Comparison of ENCODE assay signal across 15 cellular contexts in genomic region chr20:34524426-34524825, GRCh38. TPM values are rescaled to one million over a fixed set of nuclear protein-coding genes. Genes with fewer than 3 reads are reported as not detected.
DNase-seq lines count a peak whose midpoint lies in the region; ATAC-seq and TF ChIP-seq lines count a peak whose summit lies in the region.
"Had no signal": no experiment of that assay in that cellular context is flagged by ENCODE, and none has a peak within 500 bp of the region (broad histone marks: within the 10 kb centered on the region; RNA-seq: fewer than 3 reads in every experiment).

No MANE protein-coding gene starts in this region.

- peak overlapping the region; percentile 46 for H3K9ac ChIP-seq in mesenchymal stem cell (ENCODE audit: low read length)

- peak overlapping the region in 1 of 9 donors; percentile 6 for H3K27ac Mint-ChIP-seq in naive thymus-derived CD4-positive, alpha-beta T cell

- CTCF ChIA-PET in Panc1 (lab: Charles Lee): interaction anchor here (0.8 kb wide), 1 partner anchor 212 kb away, joined by 3 read pairs; no protein-coding TSS in a partner anchor
- CTCF ChIA-PET in naive thymus-derived CD4-positive, alpha-beta T cell (lab: Charles Lee): interaction anchor here (1.0 to 4.6 kb wide), 2 partner anchors 211 to 245 kb away, joined by 3 to 45 read pairs; no protein-coding TSS in a partner anchor

- H3K9me3 Mint-ChIP-seq in naive thymus-derived CD4-positive, alpha-beta T cell: no peaks in the 10 kb centered on the region

- H3K23ac ChIP-seq in mesenchymal stem cell (ENCODE audit: low read length in 2 of 2): no peak overlapping the region

- H3K27me3 Mint-ChIP-seq in naive thymus-derived CD4-positive, alpha-beta T cell: no peaks in the 10 kb centered on the region

- H3K36me3 ChIP-seq in Panc1 (ENCODE audit: control insufficient read depth, insufficient read depth, low read length) (peaks cover 12% of the 10 kb centered on the region; the same call in 1 of the 2 replicates), ascending aorta (peaks cover 27 to 29% of the 10 kb centered on the region in 2 donors), mesenchymal stem cell (ENCODE audit: control insufficient read depth in 1 of 2, insufficient read depth in 2 of 2, low read depth in 1 of 2, low read length in 2 of 2) (peaks cover 32 to 64% of the 10 kb centered on the region in 2 experiments), suprapubic skin (peaks cover 29% of the 10 kb centered on the region), aorta (ENCODE audit: control insufficient read depth in 1 of 2, insufficient read depth in 2 of 2, low read length in 1 of 2) (peaks cover 0 to 2% of the 10 kb centered on the region in 2 donors)
- H3K36me3 ChIP-seq in naive thymus-derived CD4-positive, alpha-beta T cell (ENCODE audit: control insufficient read depth in 2 of 3, insufficient read depth in 3 of 3, low read length in 3 of 3): peaks cover 7 to 46% (median 8%) of the 10 kb centered on the region in 3 experiments

- DNase-seq in Panc1 (ENCODE audit: low read depth, low spot score): no peak
- no peak for DNase-seq in ascending aorta (ENCODE audit: low spot score in 2 of 2)
- no peak for DNase-seq in mesenchymal stem cell
- no peak for DNase-seq in suprapubic skin (ENCODE audit: low spot score in 2 of 2)
- no peak for DNase-seq in aorta
- no peak for DNase-seq in NCI-H1694 treated with DMSO at 0.1 percent for 48 hours (lab: John Stamatoyannopoulos, UW)
- DNase-seq in naive thymus-derived CD4-positive, alpha-beta T cell: no peak
- DNase-seq: activated CD4-positive, alpha-beta T cell treated with anti-CD3 and anti-CD28 coated beads for 4 hours; amniotic stem cell; cortex of kidney; heart right ventricle; NCI-H226; SHP77 treated with DMSO at 0.1 percent for 48 hours; T1000 had no signal

- H3K9me3 ChIP-seq in Panc1 (ENCODE audit: control insufficient read depth, insufficient read depth, low read depth, low read length) (no peaks in the 10 kb centered on the region), ascending aorta (no peaks in the 10 kb centered on the region), mesenchymal stem cell (ENCODE audit: control insufficient read depth, low read length) (no peaks in the 10 kb centered on the region), suprapubic skin (no peaks in the 10 kb centered on the region), aorta (ENCODE audit: control insufficient read depth, low read length) (no peaks in the 10 kb centered on the region)
- no peaks in the 10 kb centered on the region for H3K9me3 ChIP-seq in naive thymus-derived CD4-positive, alpha-beta T cell (ENCODE audit: control insufficient read depth in 2 of 3, low read length in 3 of 3)
- H3K9me3 ChIP-seq: heart right ventricle, pancreas had no signal

- H4K8ac ChIP-seq in mesenchymal stem cell (ENCODE audit: low read length): no peak overlapping the region

- H3K4me1 ChIP-seq in Panc1 (ENCODE audit: control insufficient read depth, insufficient read depth, low read length) (peaks cover 49% of the 10 kb centered on the region), ascending aorta (peaks cover 6 to 40% of the 10 kb centered on the region in 2 donors), mesenchymal stem cell (ENCODE audit: control insufficient read depth, insufficient read depth, low read depth, low read length) (peaks cover 35% of the 10 kb centered on the region), suprapubic skin (peaks cover 52% of the 10 kb centered on the region), aorta (ENCODE audit: control insufficient read depth in 1 of 2, insufficient read depth in 2 of 2, low read length in 2 of 2) (peaks cover 0 to 1% of the 10 kb centered on the region in 2 donors)
- peaks cover 0 to 15% of the 10 kb centered on the region in 2 donors for H3K4me1 ChIP-seq in naive thymus-derived CD4-positive, alpha-beta T cell (ENCODE audit: control insufficient read depth in 2 of 2, insufficient read depth in 2 of 2, low read length in 2 of 2)

- H3K4me3 Mint-ChIP-seq in naive thymus-derived CD4-positive, alpha-beta T cell: no peak overlapping the region

- H2BK5ac ChIP-seq in mesenchymal stem cell (ENCODE audit: low read depth, low read length, poor library complexity, severe bottlenecking): no peak overlapping the region

- H3K27ac ChIP-seq in Panc1 (ENCODE audit: low read length): peak overlapping the region; percentile 21; the same call in 1 of the 2 replicates
- peak overlapping the region; percentile 79 to 82 for H3K27ac ChIP-seq in ascending aorta
- H3K27ac ChIP-seq in mesenchymal stem cell (ENCODE audit: low read length, poor library complexity, severe bottlenecking): no peak overlapping the region
- H3K27ac ChIP-seq in suprapubic skin: peak overlapping the region; percentile 85
- H3K27ac ChIP-seq in aorta (ENCODE audit: low read depth in 1 of 2, low read length in 2 of 2): no peak overlapping the region
- H3K27ac ChIP-seq in naive thymus-derived CD4-positive, alpha-beta T cell (ENCODE audit: low read depth, low read length): no peak overlapping the region

- peaks cover 18 to 57% (median 41%) of the 10 kb centered on the region in 7 donors for H3K4me1 Mint-ChIP-seq in naive thymus-derived CD4-positive, alpha-beta T cell

- H3K36me3 Mint-ChIP-seq in naive thymus-derived CD4-positive, alpha-beta T cell: peaks cover 0 to 25% (median 10%) of the 10 kb centered on the region in 5 donors

- no peak overlapping the region for H2AFZ ChIP-seq in mesenchymal stem cell (ENCODE audit: low read depth, low read length)

- no peak for TF ChIP-seq POLR2A in suprapubic skin (IDR thresholded peaks at IDR 0.05)

- H3K4ac ChIP-seq in mesenchymal stem cell (ENCODE audit: low read depth in 1 of 2, low read length in 2 of 2): no peak overlapping the region

- POLR2A ChIA-PET in Panc1 (lab: Charles Lee): no interaction called here
- POLR2A ChIA-PET in naive thymus-derived CD4-positive, alpha-beta T cell (lab: Charles Lee): no interaction called here

- TF ChIP-seq EP300 in suprapubic skin (IDR thresholded peaks at IDR 0.05): no peak

- no peak overlapping the region for H3K14ac ChIP-seq in mesenchymal stem cell (ENCODE audit: low read length in 2 of 2)

- no peak overlapping the region for H3K4me2 ChIP-seq in mesenchymal stem cell (ENCODE audit: low read length, poor library complexity, severe bottlenecking)

- H2BK12ac ChIP-seq in mesenchymal stem cell (ENCODE audit: low read length in 2 of 2): no peak overlapping the region

- no TSS peak for BruUV-seq in Panc1 (replicated peaks; lab: Mats Ljungman, UMichigan)

- 93% methylated on average over 11 of the region's 11 CpGs for WGBS in mesenchymal stem cell
- WGBS in suprapubic skin: 81% methylated on average over 11 of the region's 11 CpGs
- 86 to 87% methylated on average over 11 of the region's 11 CpGs for WGBS in aorta, 2 donors

- H3K27me3 ChIP-seq in Panc1 (ENCODE audit: control insufficient read depth, insufficient read depth, low read length) (no peaks in the 10 kb centered on the region), ascending aorta (no peaks in the 10 kb centered on the region), mesenchymal stem cell (ENCODE audit: control insufficient read depth in 1 of 2, insufficient read depth in 1 of 2, low read length in 2 of 2) (no peaks in the 10 kb centered on the region), suprapubic skin (no peaks in the 10 kb centered on the region), aorta (ENCODE audit: control insufficient read depth in 1 of 2, insufficient read depth in 2 of 2, low read length in 1 of 2) (no peaks in the 10 kb centered on the region)
- no peaks in the 10 kb centered on the region for H3K27me3 ChIP-seq in naive thymus-derived CD4-positive, alpha-beta T cell (ENCODE audit: control insufficient read depth in 2 of 2, insufficient read depth in 2 of 2, low read length in 2 of 2)
- H3K27me3 ChIP-seq: heart right ventricle, pancreas had no signal

- H4K91ac ChIP-seq in mesenchymal stem cell (ENCODE audit: low read length): no peak overlapping the region

- TF ChIP-seq CTCF in Panc1 (IDR thresholded peaks at IDR 0.05) (no peak), ascending aorta (IDR thresholded peaks at IDR 0.05) (no peak), suprapubic skin (IDR thresholded peaks at IDR 0.05) (no peak)

- H3K4me3 ChIP-seq in Panc1 (ENCODE audit: low read depth in 2 of 2, low read length in 2 of 2) (no peak overlapping the region), ascending aorta (no peak overlapping the region), mesenchymal stem cell (ENCODE audit: insufficient read depth in 1 of 2, low read depth in 1 of 2, low read length in 2 of 2) (no peak overlapping the region), suprapubic skin (no peak overlapping the region), aorta (ENCODE audit: low read length in 2 of 2) (no peak overlapping the region)
- no peak overlapping the region for H3K4me3 ChIP-seq in naive thymus-derived CD4-positive, alpha-beta T cell (ENCODE audit: low read length)
- H3K4me3 ChIP-seq: heart right ventricle, pancreas had no signal

- no peak overlapping the region for H2BK120ac ChIP-seq in mesenchymal stem cell (ENCODE audit: low read depth, low read length)

- in situ Hi-C loops in Panc1 (cut with HindIII; ENCODE audit: low pct_unique_long_range_greater_than_20kb, low sequenced_read_pairs): no loop called here

- H3K79me1 ChIP-seq in mesenchymal stem cell (replicated peaks; ENCODE audit: low read length, poor library complexity, severe bottlenecking): peaks cover 15% of the 10 kb centered on the region

- no peak overlapping the region for H2AK5ac ChIP-seq in mesenchymal stem cell (ENCODE audit: low read length, severe bottlenecking)

- ATAC-seq in Panc1 (no peak), aorta (ENCODE audit: low FRiP score) (no peak)
- no peak for ATAC-seq in naive thymus-derived CD4-positive, alpha-beta T cell
- ATAC-seq: heart right ventricle, pancreas had no signal

- no peak overlapping the region for H3K18ac ChIP-seq in mesenchymal stem cell (ENCODE audit: low read depth in 1 of 2, low read length in 2 of 2)

- intact Hi-C loops in Panc1 (cut with micrococcal nuclease; ENCODE audit: unreplicated experiment) (no loop called here), ascending aorta (cut with DNase I) (no loop called here), aorta (cut with DNase I) (loop anchor here in 1 of 2 donors (10.0 kb wide), 1 partner anchor 210 kb away; no protein-coding TSS in a partner anchor)
- intact Hi-C loops in naive thymus-derived CD4-positive, alpha-beta T cell (cut with micrococcal nuclease): no loop called here

- H2BK15ac ChIP-seq in mesenchymal stem cell (ENCODE audit: low read depth, poor library complexity, severe bottlenecking): no peak overlapping the region

RNA-seq across cellular contexts. Expression of gene DYNLRB1, which starts 8.2 kb away (rescaled TPM):
- total RNA-seq in Panc1 (2021; ENCODE audit: unreplicated experiment) (155 TPM), ascending aorta (148 TPM), suprapubic skin (100 to 1,000 TPM; 143 to 270 (median 225) TPM), aorta (100 to 1,000 TPM; 120 to 143 TPM)
- polyA plus RNA-seq in Panc1 (2012; ENCODE audit: insufficient read length): 458 TPM
- 344 TPM for polyA plus RNA-seq in mesenchymal stem cell (2013, experiment 1 of 2)
- 339 TPM for polyA plus RNA-seq in mesenchymal stem cell (2013, experiment 2 of 2)
- 100 to 1,000 TPM; 302 to 305 TPM for polyA plus RNA-seq in aorta
- 10 to 100 TPM; 45.9 to 91.9 (median 60.7) TPM for total RNA-seq in naive thymus-derived CD4-positive, alpha-beta T cell
- polyA plus RNA-seq in naive thymus-derived CD4-positive, alpha-beta T cell: 100 to 1,000 TPM; 246 to 275 TPM

RNA-seq across cellular contexts. Expression of gene MAP1LC3A, which starts 34.1 kb away (rescaled TPM):
- 25.1 TPM for total RNA-seq in Panc1 (2021; ENCODE audit: unreplicated experiment)
- 72.4 TPM for polyA plus RNA-seq in Panc1 (2012; ENCODE audit: insufficient read length)
- 131 TPM for total RNA-seq in ascending aorta
- polyA plus RNA-seq in mesenchymal stem cell (2013, experiment 1 of 2): 34.0 TPM
- polyA plus RNA-seq in mesenchymal stem cell (2013, experiment 2 of 2): 33.2 TPM
- total RNA-seq in suprapubic skin: 100 to 1,000 TPM in 2 of 4 donors, 10 to 100 TPM in 2; 42.6 to 111 (median 103) TPM
- 10 to 100 TPM; 45.0 to 46.1 TPM for total RNA-seq in aorta
- 10 to 100 TPM; 32.6 to 92.9 TPM for polyA plus RNA-seq in aorta
- total RNA-seq in naive thymus-derived CD4-positive, alpha-beta T cell: 10 to 100 TPM in 1 of 5 experiments, 1 to 10 TPM in 2, under 1 TPM in 2; 0.60 to 10.3 (median 6.3) TPM
- 1 to 10 TPM; 1.1 to 1.7 TPM for polyA plus RNA-seq in naive thymus-derived CD4-positive, alpha-beta T cell

Comparison
In these comparisons a context has a peak if more than half of its experiments do, and no peak if none do; other contexts are left out.
1. H3K27ac ChIP-seq: peak in Panc1 (single experiment), ascending aorta (2 of 2) and suprapubic skin (single experiment); none in mesenchymal stem cell (single experiment), aorta (0 of 2) and naive thymus-derived CD4-positive, alpha-beta T cell (single experiment).